25 cellular contexts compared by ENCODE assay signal in the genomic region with DNA sequence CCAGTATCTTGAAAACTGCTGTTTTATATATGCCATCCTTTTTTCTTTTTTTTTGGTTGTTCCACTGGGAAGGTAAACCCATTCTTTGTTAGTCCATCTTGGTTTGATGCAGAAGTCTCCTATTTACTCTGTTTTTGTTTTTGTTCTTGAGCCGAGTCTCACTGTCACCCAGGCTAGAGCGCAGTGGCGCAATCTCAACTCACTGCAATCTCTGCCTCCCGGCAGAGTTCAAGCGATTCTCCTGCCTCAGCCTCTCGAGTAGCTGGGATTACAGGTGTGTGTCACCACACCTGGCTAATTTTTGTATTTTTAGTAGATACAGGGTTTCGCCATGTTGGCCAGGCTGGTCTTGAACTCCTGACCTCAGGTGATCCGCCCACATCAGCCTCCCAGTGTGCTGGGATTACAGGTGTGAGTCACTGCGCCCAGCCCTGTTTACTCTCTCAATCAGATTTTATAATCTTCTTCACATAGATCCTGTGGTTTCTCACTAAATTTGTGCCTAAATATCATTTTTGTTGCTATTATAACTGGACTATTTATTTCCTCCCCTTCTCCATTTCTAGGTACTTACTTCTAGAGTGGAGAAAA. TPM values are rescaled to one million over a fixed set of nuclear protein-coding genes. Genes with fewer than 3 reads are reported as not detected.
DNase-seq lines count a peak whose midpoint lies in the region; ATAC-seq and TF ChIP-seq lines count a peak whose summit lies in the region.
"Had no signal": no experiment of that assay in that cellular context is flagged by ENCODE, and none has a peak within 500 bp of the region (broad histone marks: within the 10 kb centered on the region; RNA-seq: fewer than 3 reads in every experiment).

No MANE protein-coding gene starts in this region.

- no peak overlapping the region for H3K18ac ChIP-seq in trophoblast cell (ENCODE audit: low read length)

- no peak for TF ChIP-seq POLR2A in HCT116 (IDR thresholded peaks at IDR 0.05; ENCODE audit: borderline replicate concordance, extremely low read depth, insufficient read depth, insufficient read length)

- H3K4me2 ChIP-seq in HCT116 (ENCODE audit: low read length) (peak overlapping the region; percentile 27), trophoblast cell (ENCODE audit: low read length) (no peak overlapping the region)

- no peaks in the 10 kb centered on the region for H3K9me3 Mint-ChIP-seq in activated CD4-positive, alpha-beta memory T cell treated with anti-CD3 and anti-CD28 coated beads for 36 hours
- no peaks in the 10 kb centered on the region for H3K9me3 Mint-ChIP-seq in activated CD4-positive, alpha-beta memory T cell treated with anti-CD3 and anti-CD28 coated beads, Interleukin-2, amount 10 ng/mL, durations not matched to agents 7 days and 5 days

- no peaks in the 10 kb centered on the region for H3K79me2 ChIP-seq in HCT116 (ENCODE audit: insufficient read depth, low read length)
- no peaks in the 10 kb centered on the region for H3K79me2 ChIP-seq in trophoblast cell (ENCODE audit: control insufficient read depth, insufficient read depth, low read length, poor library complexity)

- H3K4me1 ChIP-seq in HCT116 (ENCODE audit: control insufficient read depth in 1 of 2, insufficient read depth in 2 of 2, low read length in 2 of 2) (peaks cover 0 to 23% of the 10 kb centered on the region in 2 experiments; a peak in 3 of 4 replicates), colonic mucosa (no peaks in the 10 kb centered on the region), trophoblast cell (ENCODE audit: control insufficient read depth in 1 of 2, insufficient read depth in 2 of 2, low read length in 2 of 2) (no peaks in the 10 kb centered on the region)
- H3K4me1 ChIP-seq: SJSA1 had no signal

- RAD21 ChIA-PET in HCT116 (lab: Charles Lee; ENCODE audit: low non-redundant PET in 1 of 2, low total read pairs in 2 of 2, uncharacterized antibody in 2 of 2, unreplicated experiment in 2 of 2) = interaction anchor here in 1 of 2 experiments (0.5 kb wide), 1 partner anchor 17 kb away, joined by 3 read pairs; no protein-coding TSS in a partner anchor

- H3K36me3 ChIP-seq in HCT116 (ENCODE audit: control insufficient read depth in 1 of 2, insufficient read depth in 2 of 2, low read length in 2 of 2) = peaks cover 18 to 31% of the 10 kb centered on the region in 2 experiments; a peak in 3 of 4 replicates
- H3K36me3 ChIP-seq in colonic mucosa = no peaks in the 10 kb centered on the region
- H3K36me3 ChIP-seq in trophoblast cell (ENCODE audit: control insufficient read depth in 1 of 2, insufficient read depth in 2 of 2, low read length in 2 of 2) = peaks cover 14 to 20% of the 10 kb centered on the region in 2 experiments

- CTCF ChIA-PET in activated CD4-positive, alpha-beta memory T cell treated with anti-CD3 and anti-CD28 coated beads for 36 hours (lab: Charles Lee) = interaction anchor here (1.4 kb wide), 1 partner anchor 14 kb away, joined by 4 read pairs; no protein-coding TSS in a partner anchor
- CTCF ChIA-PET in activated CD4-positive, alpha-beta memory T cell treated with anti-CD3 and anti-CD28 coated beads, Interleukin-2, amount 10 ng/mL, durations not matched to agents 7 days and 5 days (lab: Charles Lee) = interaction anchor here (1.0 kb wide), 1 partner anchor 16 kb away, joined by 3 read pairs; no protein-coding TSS in a partner anchor
- CTCF ChIA-PET in HCT116 (lab: Charles Lee) = no interaction called here

- H3K27me3 Mint-ChIP-seq in activated CD4-positive, alpha-beta memory T cell treated with anti-CD3 and anti-CD28 coated beads for 36 hours = no peaks in the 10 kb centered on the region
- no peaks in the 10 kb centered on the region for H3K27me3 Mint-ChIP-seq in activated CD4-positive, alpha-beta memory T cell treated with anti-CD3 and anti-CD28 coated beads, Interleukin-2, amount 10 ng/mL, durations not matched to agents 7 days and 5 days

- peaks cover 17% of the 10 kb centered on the region for H3K36me3 Mint-ChIP-seq in activated CD4-positive, alpha-beta memory T cell treated with anti-CD3 and anti-CD28 coated beads for 36 hours
- peaks cover 29% of the 10 kb centered on the region for H3K36me3 Mint-ChIP-seq in activated CD4-positive, alpha-beta memory T cell treated with anti-CD3 and anti-CD28 coated beads, Interleukin-2, amount 10 ng/mL, durations not matched to agents 7 days and 5 days (ENCODE audit: low read depth)

- H2BK5ac ChIP-seq in trophoblast cell (ENCODE audit: low read depth, low read length, poor library complexity) = no peak overlapping the region

- H3K9me3 ChIP-seq in HCT116 (ENCODE audit: control insufficient read depth in 1 of 2, insufficient read depth in 1 of 2, low read depth in 1 of 2, low read length in 2 of 2) = no peaks in the 10 kb centered on the region
- no peaks in the 10 kb centered on the region for H3K9me3 ChIP-seq in colonic mucosa
- H3K9me3 ChIP-seq in trophoblast cell (ENCODE audit: insufficient read depth, low read depth, low read length) = no peaks in the 10 kb centered on the region
- H3K9me3 ChIP-seq: MG63, SJSA1 had no signal

- BruUV-seq in HCT116 (replicated peaks; lab: Mats Ljungman, UMichigan) = no TSS peak

- no peak for TF ChIP-seq CTCF in HCT116 (IDR thresholded peaks at IDR 0.05 in 2 of 3, conservative IDR thresholded peaks at IDR 0.05 in 1 of 3; ENCODE audit: borderline replicate concordance in 1 of 3, insufficient read depth in 1 of 3, low read depth in 2 of 3, low read length in 2 of 3)
- no peak for TF ChIP-seq CTCF in colonic mucosa (IDR thresholded peaks at IDR 0.05)

- WGBS in trophoblast cell (ENCODE audit: extremely low coverage, insufficient coverage, insufficient read length) = no CpG with 5 or more reads among the region's 9 CpGs

- H3K23ac ChIP-seq in trophoblast cell (ENCODE audit: low read length) = no peak overlapping the region

- H2AK5ac ChIP-seq in trophoblast cell (ENCODE audit: low read length) = no peak overlapping the region

- H3K4me3 Mint-ChIP-seq in activated CD4-positive, alpha-beta memory T cell treated with anti-CD3 and anti-CD28 coated beads for 36 hours = no peak overlapping the region
- no peak overlapping the region for H3K4me3 Mint-ChIP-seq in activated CD4-positive, alpha-beta memory T cell treated with anti-CD3 and anti-CD28 coated beads, Interleukin-2, amount 10 ng/mL, durations not matched to agents 7 days and 5 days

- H2BK120ac ChIP-seq in trophoblast cell (ENCODE audit: insufficient read depth, low read length, poor library complexity) = no peak overlapping the region

- TF ChIP-seq RAD21 in HCT116 (IDR thresholded peaks at IDR 0.05; ENCODE audit: low read depth) = no peak

- H3K79me1 ChIP-seq in trophoblast cell (ENCODE audit: low read length) = no peaks in the 10 kb centered on the region

- ATAC-seq in HCT116 = no peak

- no peak overlapping the region for H4K91ac ChIP-seq in trophoblast cell (ENCODE audit: low read depth, low read length)

- H2AFZ ChIP-seq in HCT116 (ENCODE audit: low read depth, low read length, poor library complexity, severe bottlenecking) (no peak overlapping the region), trophoblast cell (ENCODE audit: insufficient read depth, low read length, poor library complexity) (no peak overlapping the region)

- no peak overlapping the region for H3K14ac ChIP-seq in trophoblast cell (ENCODE audit: low read length)

- no peak overlapping the region for H3K27ac ChIP-seq in HCT116 (ENCODE audit: low read depth, low read length)
- peak overlapping the region; percentile 59 for H3K27ac ChIP-seq in colonic mucosa
- H3K27ac ChIP-seq in trophoblast cell (ENCODE audit: low read depth, low read length) = no peak overlapping the region
- H3K27ac ChIP-seq: SJSA1 had no signal

- no peak overlapping the region for H4K8ac ChIP-seq in trophoblast cell (ENCODE audit: low read depth, low read length)

- H3K9me2 ChIP-seq in HCT116 (ENCODE audit: insufficient read depth) = no peaks in the 10 kb centered on the region

- H3K27ac Mint-ChIP-seq in activated CD4-positive, alpha-beta memory T cell treated with anti-CD3 and anti-CD28 coated beads for 36 hours = peak overlapping the region; percentile 7
- H3K27ac Mint-ChIP-seq in activated CD4-positive, alpha-beta memory T cell treated with anti-CD3 and anti-CD28 coated beads, Interleukin-2, amount 10 ng/mL, durations not matched to agents 7 days and 5 days = no peak overlapping the region

- H4K12ac ChIP-seq in trophoblast cell (ENCODE audit: low read depth, low read length) = no peak overlapping the region

- no peak for DNase-seq in activated CD4-positive, alpha-beta memory T cell treated with anti-CD3 and anti-CD28 coated beads for 36 hours
- DNase-seq in activated CD4-positive, alpha-beta memory T cell treated with anti-CD3 and anti-CD28 coated beads, Interleukin-2, amount 10 ng/mL, durations not matched to agents 7 days and 5 days = no peak
- no peak for DNase-seq in HCT116 (ENCODE audit: low read depth, low spot score)
- no peak for DNase-seq in colonic mucosa
- DNase-seq in trophoblast cell = peak; percentile 76 to 85
- DNase-seq in dermis blood vessel endothelial cell = no peak
- no peak for DNase-seq in NCI-H1417 treated with DMSO at 0.1 percent for 48 hours (lab: John Stamatoyannopoulos, UW)
- DNase-seq in AG20443 (ENCODE audit: low spot score) = no peak
- DNase-seq: 8988T, ACHN, DMS153, DND-41, HCEC 1CT, KBM-7, MG63, NCI-H1105 treated with DMSO at 0.1 percent for 48 hours, NCI-H2029, NCI-H446, NCI-H526, Right ventricle myocardium superior, RPMI8226 had no signal

- H3K4me1 Mint-ChIP-seq in activated CD4-positive, alpha-beta memory T cell treated with anti-CD3 and anti-CD28 coated beads for 36 hours (ENCODE audit: low read depth) = peaks cover 2% of the 10 kb centered on the region
- H3K4me1 Mint-ChIP-seq in activated CD4-positive, alpha-beta memory T cell treated with anti-CD3 and anti-CD28 coated beads, Interleukin-2, amount 10 ng/mL, durations not matched to agents 7 days and 5 days = peaks cover 2% of the 10 kb centered on the region

- POLR2A ChIA-PET in activated CD4-positive, alpha-beta memory T cell treated with anti-CD3 and anti-CD28 coated beads for 36 hours (lab: Charles Lee) = no interaction called here
- POLR2A ChIA-PET in activated CD4-positive, alpha-beta memory T cell treated with anti-CD3 and anti-CD28 coated beads, Interleukin-2, amount 10 ng/mL, durations not matched to agents 7 days and 5 days (lab: Charles Lee) = interaction anchor here (1.6 kb wide), 1 partner anchor 12 kb away, joined by 11 read pairs; the partner anchor contains the start of gene SYF2
- POLR2A ChIA-PET in HCT116 (lab: Charles Lee) = interaction anchor here (0.8 kb wide), 1 partner anchor 13 kb away, joined by 3 read pairs; the partner anchor contains the start of gene SYF2

- no peaks in the 10 kb centered on the region for H3K27me3 ChIP-seq in HCT116 (ENCODE audit: insufficient read depth, low read length)
- H3K27me3 ChIP-seq in colonic mucosa = no peaks in the 10 kb centered on the region
- H3K27me3 ChIP-seq in trophoblast cell (ENCODE audit: insufficient read depth, low read length) = no peaks in the 10 kb centered on the region
- H3K27me3 ChIP-seq: MG63, SJSA1 had no signal

- H3K9ac ChIP-seq in HCT116 (ENCODE audit: low read length) (no peak overlapping the region), colonic mucosa (ENCODE audit: low read depth in 2 of 2, low read length in 2 of 2) (no peak overlapping the region), trophoblast cell (ENCODE audit: low read length) (no peak overlapping the region)

- H3K4ac ChIP-seq in trophoblast cell (ENCODE audit: low read depth, low read length) = no peak overlapping the region

- H4K20me1 ChIP-seq in HCT116 (ENCODE audit: insufficient read depth) = no peaks in the 10 kb centered on the region

- no peak overlapping the region for H2BK12ac ChIP-seq in trophoblast cell (ENCODE audit: low read length)

- intact Hi-C loops in activated CD4-positive, alpha-beta memory T cell treated with anti-CD3 and anti-CD28 coated beads for 36 hours (cut with micrococcal nuclease) = no loop called here
- intact Hi-C loops in HCT116 (cut with micrococcal nuclease) (no loop called here), colonic mucosa (cut with DNase I) (no loop called here)

- H3K4me3 ChIP-seq in HCT116 (replicated peaks in 1 of 2; ENCODE audit: low read depth in 1 of 2, low read length in 2 of 2) (no peak overlapping the region), colonic mucosa (no peak overlapping the region), trophoblast cell (ENCODE audit: low read depth, low read length) (no peak overlapping the region)
- H3K4me3 ChIP-seq: MG63, SJSA1 had no signal

RNA-seq across cellular contexts. Expression of gene SYF2, which starts 12.5 kb away (rescaled TPM):
- total RNA-seq in activated CD4-positive, alpha-beta memory T cell treated with anti-CD3 and anti-CD28 coated beads for 36 hours = 10 to 100 TPM; 45.1 to 45.6 TPM
- total RNA-seq in activated CD4-positive, alpha-beta memory T cell treated with anti-CD3 and anti-CD28 coated beads, Interleukin-2, amount 10 ng/mL, durations not matched to agents 7 days and 5 days = 10 to 100 TPM; 53.4 to 53.5 TPM
- total RNA-seq in HCT116 (2021; ENCODE audit: unreplicated experiment) (40.4 TPM), colonic mucosa (10 to 100 TPM; 38.8 to 60.8 TPM), dermis blood vessel endothelial cell (46.1 and 56.8 TPM in 2 replicates)
- 19.1 and 26.6 TPM in 2 replicates for polyA plus RNA-seq in HCT116 (2012)
- 62.1 and 63.3 TPM in 2 replicates for polyA plus RNA-seq in trophoblast cell (2013)

RNA-seq across cellular contexts. Expression of gene RSRP1, which starts 27.5 kb away (rescaled TPM):
- 100 to 1,000 TPM; 123 to 143 TPM for total RNA-seq in activated CD4-positive, alpha-beta memory T cell treated with anti-CD3 and anti-CD28 coated beads for 36 hours
- total RNA-seq in activated CD4-positive, alpha-beta memory T cell treated with anti-CD3 and anti-CD28 coated beads, Interleukin-2, amount 10 ng/mL, durations not matched to agents 7 days and 5 days = 100 to 1,000 TPM; 236 to 237 TPM
- total RNA-seq in HCT116 (2021; ENCODE audit: unreplicated experiment) (82.9 TPM), colonic mucosa (100 to 1,000 TPM; 129 to 137 TPM), dermis blood vessel endothelial cell (111 and 342 TPM in 2 replicates)
- polyA plus RNA-seq in HCT116 (2012) = 30.0 and 37.9 TPM in 2 replicates
- 42.6 and 42.9 TPM in 2 replicates for polyA plus RNA-seq in trophoblast cell (2013)

RNA-seq across cellular contexts. Expression of gene RHD, which starts 52.6 kb away (rescaled TPM):
- total RNA-seq in activated CD4-positive, alpha-beta memory T cell treated with anti-CD3 and anti-CD28 coated beads for 36 hours = not detected
- not detected for total RNA-seq in activated CD4-positive, alpha-beta memory T cell treated with anti-CD3 and anti-CD28 coated beads, Interleukin-2, amount 10 ng/mL, durations not matched to agents 7 days and 5 days
- total RNA-seq in HCT116 (2021; ENCODE audit: unreplicated experiment) = not detected
- 0.04 and 0.10 TPM in 2 replicates for polyA plus RNA-seq in HCT116 (2012)
- under 1 TPM in 1 of 2 donors, not detected in 1; 0.10 TPM for total RNA-seq in colonic mucosa
- not detected in 2 replicates for polyA plus RNA-seq in trophoblast cell (2013)
- total RNA-seq in dermis blood vessel endothelial cell = 0.09 and 0.34 TPM in 2 replicates
- total RNA-seq: H1, HepG2, HT1080, Right ventricle myocardium superior, SJSA1 had no signal
- polyA plus RNA-seq: HepG2 had no signal

Comparison
In these comparisons a context has a peak if more than half of its experiments do, and no peak if none do; other contexts are left out.
1. DNase-seq: peak in trophoblast cell (2 of 2); none in activated CD4-positive, alpha-beta memory T cell treated with anti-CD3 and anti-CD28 coated beads for 36 hours (single experiment), activated CD4-positive, alpha-beta memory T cell treated with anti-CD3 and anti-CD28 coated beads, Interleukin-2, amount 10 ng/mL, durations not matched to agents 7 days and 5 days (single experiment), HCT116 (single experiment), colonic mucosa (single experiment), dermis blood vessel endothelial cell (single experiment), NCI-H1417 treated with DMSO at 0.1 percent for 48 hours (single experiment) and AG20443 (single experiment).